Comparison of ENCODE assay signal across 2 cellular contexts in the genomic region with DNA sequence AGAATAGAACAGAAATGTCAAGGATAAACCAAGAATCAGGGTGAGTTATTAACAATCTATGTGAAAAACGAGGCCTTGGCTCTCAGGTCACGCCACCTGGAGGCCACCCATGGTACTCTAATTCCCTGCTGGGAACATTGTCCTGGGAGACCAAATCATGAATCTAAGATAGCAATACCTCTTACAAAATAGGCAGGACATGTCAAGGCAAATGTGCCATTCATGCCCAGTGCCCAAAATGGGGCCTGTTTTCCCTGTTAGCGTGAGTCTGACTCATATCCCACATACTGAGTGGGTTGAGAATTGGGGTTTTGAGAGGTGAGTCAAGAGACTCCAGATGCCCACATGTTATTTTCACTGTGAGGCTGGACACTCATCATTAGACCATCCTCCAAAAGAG.
A peak's percentile ranks its signal among the peaks of the same experiment; 100 is the strongest.
TF ChIP-seq lines count a peak whose summit lies in the region.

No MANE protein-coding gene starts in this region.

TF ChIP-seq in IMR-90, 13 proteins besides CTCF, POLR2A, EP300 and RAD21 (continued from another document):
- TF ChIP-seq, protein P1, sequence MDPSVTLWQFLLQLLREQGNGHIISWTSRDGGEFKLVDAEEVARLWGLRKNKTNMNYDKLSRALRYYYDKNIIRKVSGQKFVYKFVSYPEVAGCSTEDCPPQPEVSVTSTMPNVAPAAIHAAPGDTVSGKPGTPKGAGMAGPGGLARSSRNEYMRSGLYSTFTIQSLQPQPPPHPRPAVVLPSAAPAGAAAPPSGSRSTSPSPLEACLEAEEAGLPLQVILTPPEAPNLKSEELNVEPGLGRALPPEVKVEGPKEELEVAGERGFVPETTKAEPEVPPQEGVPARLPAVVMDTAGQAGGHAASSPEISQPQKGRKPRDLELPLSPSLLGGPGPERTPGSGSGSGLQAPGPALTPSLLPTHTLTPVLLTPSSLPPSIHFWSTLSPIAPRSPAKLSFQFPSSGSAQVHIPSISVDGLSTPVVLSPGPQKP (IDR thresholded peaks at IDR 0.05; ENCODE audit: borderline replicate concordance, low read depth, low read length), result no peak
- TF ChIP-seq BHLHE40 (IDR thresholded peaks at IDR 0.05; ENCODE audit: low read depth, low read length) (peak; percentile 38; the same call in 1 of the 2 replicates), RCOR1 (IDR thresholded peaks at IDR 0.05; ENCODE audit: insufficient replicate concordance, low read length) (no peak), NFE2L2 (IDR thresholded peaks at IDR 0.05; ENCODE audit: low read depth, low read length) (0 out of 2 replicates have a peak, but pooled peaks have one; percentile 8)
TF ChIP-seq in IMR-90: peak in this region for 7.

TF ChIP-seq in WTC11, 78 proteins besides CTCF, POLR2A, EP300 and RAD21 (continued from another document):
- TF ChIP-seq, protein P2, sequence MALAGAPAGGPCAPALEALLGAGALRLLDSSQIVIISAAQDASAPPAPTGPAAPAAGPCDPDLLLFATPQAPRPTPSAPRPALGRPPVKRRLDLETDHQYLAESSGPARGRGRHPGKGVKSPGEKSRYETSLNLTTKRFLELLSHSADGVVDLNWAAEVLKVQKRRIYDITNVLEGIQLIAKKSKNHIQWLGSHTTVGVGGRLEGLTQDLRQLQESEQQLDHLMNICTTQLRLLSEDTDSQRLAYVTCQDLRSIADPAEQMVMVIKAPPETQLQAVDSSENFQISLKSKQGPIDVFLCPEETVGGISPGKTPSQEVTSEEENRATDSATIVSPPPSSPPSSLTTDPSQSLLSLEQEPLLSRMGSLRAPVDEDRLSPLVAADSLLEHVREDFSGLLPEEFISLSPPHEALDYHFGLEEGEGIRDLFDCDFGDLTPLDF (CRISPR knock-in tag; IDR thresholded peaks at IDR 0.05), result no peak
- TF ChIP-seq ESRRA (CRISPR knock-in tag; IDR thresholded peaks at IDR 0.05; ENCODE audit: borderline replicate concordance) (no peak), SOX15 (CRISPR knock-in tag; IDR thresholded peaks at IDR 0.05) (no peak)
- TF ChIP-seq, protein P3, sequence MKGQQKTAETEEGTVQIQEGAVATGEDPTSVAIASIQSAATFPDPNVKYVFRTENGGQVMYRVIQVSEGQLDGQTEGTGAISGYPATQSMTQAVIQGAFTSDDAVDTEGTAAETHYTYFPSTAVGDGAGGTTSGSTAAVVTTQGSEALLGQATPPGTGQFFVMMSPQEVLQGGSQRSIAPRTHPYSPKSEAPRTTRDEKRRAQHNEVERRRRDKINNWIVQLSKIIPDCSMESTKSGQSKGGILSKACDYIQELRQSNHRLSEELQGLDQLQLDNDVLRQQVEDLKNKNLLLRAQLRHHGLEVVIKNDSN (CRISPR knock-in tag; IDR thresholded peaks at IDR 0.05), result no peak
- TF ChIP-seq, protein P4, sequence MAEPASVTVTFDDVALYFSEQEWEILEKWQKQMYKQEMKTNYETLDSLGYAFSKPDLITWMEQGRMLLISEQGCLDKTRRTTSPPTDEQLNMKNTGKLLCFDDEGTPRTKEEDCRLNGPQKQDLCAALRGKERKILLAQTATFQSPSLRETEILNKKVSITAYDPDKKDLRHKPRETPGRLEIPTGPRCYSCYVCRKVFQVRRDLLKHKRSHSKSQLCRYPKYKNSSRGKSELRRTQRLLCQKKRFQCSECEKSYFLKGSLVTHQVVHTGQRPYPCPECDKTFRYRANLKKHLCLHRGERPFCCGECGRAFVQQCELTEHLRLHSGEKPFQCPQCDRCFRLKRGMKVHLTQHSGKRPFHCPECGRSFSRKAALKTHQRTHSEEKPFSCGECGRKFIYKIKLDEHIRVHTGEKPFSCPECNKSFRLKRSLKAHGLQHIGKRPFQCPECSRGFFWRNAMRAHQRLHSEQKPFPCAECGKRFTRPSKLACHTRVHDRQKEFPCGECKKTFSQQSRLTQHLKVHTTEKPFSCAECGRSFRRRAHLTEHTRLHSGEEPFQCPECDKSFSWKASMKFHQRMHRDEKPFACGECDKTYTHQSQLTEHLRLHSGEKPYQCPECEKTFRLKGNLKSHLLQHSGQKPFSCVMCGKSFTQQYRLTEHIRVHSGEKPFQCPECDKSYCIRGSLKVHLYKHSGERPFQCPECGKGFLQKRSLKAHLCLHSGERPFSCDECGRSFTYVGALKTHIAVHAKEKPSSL (CRISPR knock-in tag; conservative IDR thresholded peaks at IDR 0.05), result no peak
